ENCODE assay signal across 8 cellular contexts in genomic region chr7:100852048-100852872, GRCh38. TPM values are rescaled to one million over a fixed set of nuclear protein-coding genes. Genes with fewer than 3 reads are reported as not detected.
DNase-seq lines count a peak whose midpoint lies in the region; ATAC-seq and TF ChIP-seq lines count a peak whose summit lies in the region.

SLC12A9 (plus strand) TSS chr7:100852713; CDS start chr7:100854198, 1,485 bp downstream.

- H3K27ac ChIP-seq in cardiac muscle cell = no peak within 1 kb of the TSS
- peak within 1 kb of the TSS; percentile 52 for H3K27ac ChIP-seq in parathyroid adenoma
- H3K27ac ChIP-seq in tibial artery = peak within 1 kb of the TSS; percentile 76 to 81

- H3K4me3 ChIP-seq in GM08714 (ENCODE audit: low read length) (peak within 1 kb of the TSS; percentile 78), cardiac muscle cell (peak within 1 kb of the TSS; percentile 70), parathyroid adenoma (ENCODE audit: low read depth, low read length) (peak within 1 kb of the TSS; percentile 79), tibial artery (peak within 1 kb of the TSS; percentile 65 to 96)

- no peaks in the 10 kb centered on the region for H3K79me2 ChIP-seq in parathyroid adenoma

- no peaks in the 10 kb centered on the region for H3K27me3 ChIP-seq in cardiac muscle cell
- H3K27me3 ChIP-seq in parathyroid adenoma (ENCODE audit: control insufficient read depth, insufficient read depth, low read length) = no peaks in the 10 kb centered on the region
- H3K27me3 ChIP-seq in tibial artery = no peaks in the 10 kb centered on the region

- H3K4me1 ChIP-seq in cardiac muscle cell (ENCODE audit: low read depth) (no peaks in the 10 kb centered on the region), parathyroid adenoma (no peaks in the 10 kb centered on the region), tibial artery (peaks cover 0 to 16% (median 11%) of the 10 kb centered on the region in 4 donors)

- H3K9me3 ChIP-seq in cardiac muscle cell (ENCODE audit: low read depth) (no peaks in the 10 kb centered on the region), parathyroid adenoma (ENCODE audit: control insufficient read depth, low read length) (no peaks in the 10 kb centered on the region), tibial artery (no peaks in the 10 kb centered on the region)

- H3K4me2 ChIP-seq in parathyroid adenoma (ENCODE audit: low read length) = peak within 1 kb of the TSS; percentile 93

- intact Hi-C loops in tibial artery (cut with DNase I; ENCODE audit: low total_unique reads) = loop anchor here (5.0 kb wide), 1 partner anchor 145 kb away; the partner anchor contains the start of gene POP7

- peak within 1 kb of the TSS; percentile 91 for H2AFZ ChIP-seq in parathyroid adenoma

- peak; percentile 91 for TF ChIP-seq CTCF in cardiac muscle cell (IDR thresholded peaks at IDR 0.05; ENCODE audit: low read depth, low read length)
- TF ChIP-seq CTCF in parathyroid adenoma (IDR thresholded peaks at IDR 0.05) = peak; percentile 92
- TF ChIP-seq CTCF in tibial artery (IDR thresholded peaks at IDR 0.05) = peak; percentile 88 to 92

- DNase-seq in NCI-H128 (lab: John Stamatoyannopoulos, UW; ENCODE audit: unreplicated experiment) (peak; percentile 57), SW480 (ENCODE audit: low spot score) (peak; percentile 96), cardiac muscle cell (ENCODE audit: low read depth in 1 of 2, low spot score in 1 of 2) (peak; percentile 94), tibial artery (peak; percentile 92 to 95)
- DNase-seq in activated naive CD8-positive, alpha-beta T cell treated with anti-CD3 and anti-CD28 coated beads, Interleukin-2, amount 50 U/mL, for 16 hours (ENCODE audit: low read depth, low spot score) = peak; percentile 70

- H3K36me3 ChIP-seq in cardiac muscle cell = no peaks in the 10 kb centered on the region
- no peaks in the 10 kb centered on the region for H3K36me3 ChIP-seq in parathyroid adenoma (ENCODE audit: control insufficient read depth, insufficient read depth, low read length)
- peaks cover 0 to 14% (median 0%) of the 10 kb centered on the region in 3 donors for H3K36me3 ChIP-seq in tibial artery

- peak within 1 kb of the TSS; percentile 49 for H3K9ac ChIP-seq in parathyroid adenoma

- peak; percentile 93 for ATAC-seq in HG02610 (IDR thresholded peaks at IDR 0.05; ENCODE audit: unreplicated experiment)

RNA-seq across cellular contexts. Expression of gene SLC12A9, which starts in this region (rescaled TPM):
- total RNA-seq in cardiac muscle cell = 18.3 and 19.5 TPM in 2 replicates
- 12.5 and 14.6 TPM in 2 replicates for polyA plus RNA-seq in cardiac muscle cell
